ENCODE assay signal across 16 cellular contexts in genomic region chr1:184686540-184686939, GRCh38.
A peak's percentile ranks its signal among the peaks of the same experiment; 100 is the strongest.
DNase-seq lines count a peak whose midpoint lies in the region; ATAC-seq and TF ChIP-seq lines count a peak whose summit lies in the region.
"Had no signal": no experiment of that assay in that cellular context is flagged by ENCODE, and none has a peak within 500 bp of the region (broad histone marks: within the 10 kb centered on the region; RNA-seq: fewer than 3 reads in every experiment).

No MANE protein-coding gene starts in this region.

- H3K4me3 ChIP-seq in right atrium auricular region (no peak overlapping the region), thyroid gland (replicated peaks in 1 of 3) (no peak overlapping the region)
- H3K4me3 ChIP-seq: coronary artery, esophagus muscularis mucosa had no signal

- intact Hi-C loops in left ventricle myocardium superior (cut with micrococcal nuclease) = no loop called here
- intact Hi-C loops in thyroid gland (cut with DNase I) = no loop called here

- 57 to 61% methylated on average over 3 of the region's 3 CpGs for WGBS in thyroid gland, 2 donors

- H3K4me1 ChIP-seq in right atrium auricular region (peaks cover 0 to 5% of the 10 kb centered on the region in 2 donors), thyroid gland (no peaks in the 10 kb centered on the region)

- H3K27me3 ChIP-seq in right atrium auricular region = no peaks in the 10 kb centered on the region
- no peaks in the 10 kb centered on the region for H3K27me3 ChIP-seq in thyroid gland
- H3K27me3 ChIP-seq: esophagus muscularis mucosa had no signal

- TF ChIP-seq CTCF in right atrium auricular region (IDR thresholded peaks at IDR 0.05) (no peak), thyroid gland (IDR thresholded peaks at IDR 0.05) (no peak)

- H3K36me3 ChIP-seq in right atrium auricular region (no peaks in the 10 kb centered on the region), thyroid gland (no peaks in the 10 kb centered on the region)
- H3K36me3 ChIP-seq: esophagus muscularis mucosa had no signal

- H3K9me3 ChIP-seq in right atrium auricular region (peaks cover 0 to 8% of the 10 kb centered on the region in 2 donors), thyroid gland (no peaks in the 10 kb centered on the region)

- ATAC-seq in left ventricle myocardium superior = peak; percentile 53
- ATAC-seq: naive thymus-derived CD4-positive, alpha-beta T cell; PC-3 had no signal

- no peak for TF ChIP-seq POLR2A in thyroid gland (IDR thresholded peaks at IDR 0.05)

- DNase-seq in left ventricle myocardium superior = no peak
- no peak for DNase-seq in right atrium auricular region (ENCODE audit: low spot score)
- DNase-seq in amniotic epithelial cell (ENCODE audit: low read depth) = peak; percentile 21
- peak; percentile 11 for DNase-seq in glomerular visceral epithelial cell (ENCODE audit: extremely low spot score)
- DNase-seq in thyroid gland = peak; percentile 39 to 44
- no peak for DNase-seq in NCI-H748 (lab: John Stamatoyannopoulos, UW; ENCODE audit: unreplicated experiment)
- DNase-seq in NCI-H1694 treated with DMSO at 0.1 percent for 48 hours (lab: John Stamatoyannopoulos, UW) = no peak
- no peak for DNase-seq in NCI-H526 (lab: John Stamatoyannopoulos, UW)
- DNase-seq: amniotic stem cell; hippocampal formation; naive thymus-derived CD4-positive, alpha-beta T cell; NCI-H1048; NCI-H345; PC-3 had no signal

- H3K27ac ChIP-seq in right atrium auricular region = no peak overlapping the region
- no peak overlapping the region for H3K27ac ChIP-seq in thyroid gland
- H3K27ac ChIP-seq: coronary artery, esophagus muscularis mucosa had no signal

Comparison
In these comparisons a context has a peak if more than half of its experiments do, and no peak if none do; other contexts are left out.
1. DNase-seq: peak in amniotic epithelial cell (single experiment), glomerular visceral epithelial cell (single experiment) and thyroid gland (2 of 2); none in left ventricle myocardium superior (single experiment), right atrium auricular region (single experiment), NCI-H748 (single experiment), NCI-H1694 treated with DMSO at 0.1 percent for 48 hours (single experiment) and NCI-H526 (0 of 2).